2 cellular contexts compared by ENCODE assay signal in genomic region chr11:28098257-28098656, GRCh38.
TF ChIP-seq lines count a peak whose summit lies in the region.

No MANE protein-coding gene starts in this region.

TF ChIP-seq in IMR-90, 13 proteins besides CTCF, POLR2A, EP300 and RAD21:
- TF ChIP-seq MAZ (IDR thresholded peaks at IDR 0.05; ENCODE audit: borderline replicate concordance, low read depth, low read length) (no peak), BHLHE40 (IDR thresholded peaks at IDR 0.05; ENCODE audit: low read depth, low read length) (no peak), USF2 (IDR thresholded peaks at IDR 0.05; ENCODE audit: low read depth, low read length) (no peak), RCOR1 (IDR thresholded peaks at IDR 0.05; ENCODE audit: insufficient replicate concordance, low read length) (no peak), MXI1 (IDR thresholded peaks at IDR 0.05; ENCODE audit: borderline replicate concordance, low read depth, low read length) (no peak), CHD1 (IDR thresholded peaks at IDR 0.05; ENCODE audit: low read depth, low read length) (no peak)
- TF ChIP-seq, protein P1, sequence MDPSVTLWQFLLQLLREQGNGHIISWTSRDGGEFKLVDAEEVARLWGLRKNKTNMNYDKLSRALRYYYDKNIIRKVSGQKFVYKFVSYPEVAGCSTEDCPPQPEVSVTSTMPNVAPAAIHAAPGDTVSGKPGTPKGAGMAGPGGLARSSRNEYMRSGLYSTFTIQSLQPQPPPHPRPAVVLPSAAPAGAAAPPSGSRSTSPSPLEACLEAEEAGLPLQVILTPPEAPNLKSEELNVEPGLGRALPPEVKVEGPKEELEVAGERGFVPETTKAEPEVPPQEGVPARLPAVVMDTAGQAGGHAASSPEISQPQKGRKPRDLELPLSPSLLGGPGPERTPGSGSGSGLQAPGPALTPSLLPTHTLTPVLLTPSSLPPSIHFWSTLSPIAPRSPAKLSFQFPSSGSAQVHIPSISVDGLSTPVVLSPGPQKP (IDR thresholded peaks at IDR 0.05; ENCODE audit: borderline replicate concordance, low read depth, low read length): no peak
TF ChIP-seq in IMR-90: peak in this region for 0.

TF ChIP-seq in GM12878, 131 proteins besides CTCF, POLR2A, EP300 and RAD21:
- no peak for TF ChIP-seq CBFB (IDR thresholded peaks at IDR 0.05; ENCODE audit: low read depth)
- TF ChIP-seq TCF12 (IDR thresholded peaks at IDR 0.05; ENCODE audit: low read depth, low read length): no peak
- TF ChIP-seq ZNF217 (IDR thresholded peaks at IDR 0.05): no peak
- no peak for TF ChIP-seq MEF2B (IDR thresholded peaks at IDR 0.05; ENCODE audit: partially characterized antibody, poor library complexity, severe bottlenecking)
- TF ChIP-seq LARP7 (IDR thresholded peaks at IDR 0.05): no peak
- TF ChIP-seq SMAD5 (IDR thresholded peaks at IDR 0.05; ENCODE audit: low read depth): no peak
- no peak for TF ChIP-seq NR2C1 (IDR thresholded peaks at IDR 0.05)
- TF ChIP-seq ZBTB11 (CRISPR knock-in tag; IDR thresholded peaks at IDR 0.05): no peak
- no peak for TF ChIP-seq PAX8 (IDR thresholded peaks at IDR 0.05)
- no peak for TF ChIP-seq ATF2 (IDR thresholded peaks at IDR 0.05; ENCODE audit: low read length)
- TF ChIP-seq, protein P2, sequence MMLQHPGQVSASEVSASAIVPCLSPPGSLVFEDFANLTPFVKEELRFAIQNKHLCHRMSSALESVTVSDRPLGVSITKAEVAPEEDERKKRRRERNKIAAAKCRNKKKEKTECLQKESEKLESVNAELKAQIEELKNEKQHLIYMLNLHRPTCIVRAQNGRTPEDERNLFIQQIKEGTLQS (IDR thresholded peaks at IDR 0.05; ENCODE audit: borderline replicate concordance, extremely low read depth, low read depth, low read length): no peak
- TF ChIP-seq KAT2A (conservative IDR thresholded peaks at IDR 0.05; ENCODE audit: control insufficient read depth, low read depth, low read length): no peak
- TF ChIP-seq BACH1 (IDR thresholded peaks at IDR 0.05; ENCODE audit: borderline replicate concordance): no peak
TF ChIP-seq in GM12878: peak in this region for 0.
